In the genomic region with DNA sequence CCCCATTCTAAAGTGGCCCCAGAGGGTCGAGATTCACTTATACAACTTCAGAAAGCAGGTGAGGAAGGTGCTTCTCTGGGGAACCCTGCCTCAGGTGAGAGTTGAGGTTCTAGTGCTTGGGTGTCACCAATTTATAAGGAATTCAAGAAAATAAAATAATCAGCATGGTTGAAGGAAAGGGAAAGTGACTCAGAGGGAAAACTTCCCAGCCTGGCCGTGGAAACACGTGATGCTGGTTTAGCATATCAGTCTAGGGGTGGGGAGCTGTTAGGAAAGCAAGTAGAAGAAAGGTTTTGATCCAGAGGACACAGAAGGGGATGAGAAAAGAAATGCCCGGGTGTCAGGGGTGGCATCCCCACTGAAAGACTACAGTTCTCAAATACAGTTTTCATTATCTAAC, we compare ENCODE assay signal across 1 cellular context.
A peak's percentile ranks its signal among the peaks of the same experiment; 100 is the strongest.
TF ChIP-seq lines count a peak whose summit lies in the region.

No MANE protein-coding gene starts in this region.

TF ChIP-seq in K562, 482 proteins besides CTCF, POLR2A, EP300 and RAD21:
- TF ChIP-seq USF1 (CRISPR knock-in tag; IDR thresholded peaks at IDR 0.05): 0 out of 2 replicates have a peak, but pooled peaks have one; percentile 12
- no peak for TF ChIP-seq FIP1L1 (IDR thresholded peaks at IDR 0.05; ENCODE audit: low read depth, low read length, poor library complexity, severe bottlenecking)
- TF ChIP-seq USF2 (CRISPR knock-in tag; IDR thresholded peaks at IDR 0.05): peak; percentile 34; the same call in 1 of the 2 replicates
- peak; percentile 48 for TF ChIP-seq FOSL1 (tag; conservative IDR thresholded peaks at IDR 0.05)
